In the genomic region with DNA sequence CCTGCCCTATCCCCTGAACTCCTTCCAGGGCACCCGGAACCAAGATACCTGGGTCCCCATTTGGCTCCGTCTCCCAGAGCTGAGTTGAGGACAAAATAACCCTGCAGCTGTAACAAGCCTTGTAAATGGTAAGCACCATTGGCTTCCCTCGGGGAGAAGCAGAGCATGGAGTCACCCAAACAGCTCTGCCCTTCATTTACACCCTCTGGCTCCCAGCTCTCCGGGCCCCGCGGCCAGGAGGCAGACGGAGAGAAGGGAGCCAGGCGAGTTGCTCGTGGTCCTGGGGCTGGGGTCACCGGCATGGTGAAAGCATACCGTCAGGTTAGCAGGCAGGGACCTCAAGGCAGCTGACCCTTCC, we compare ENCODE assay signal across 1 cellular context.
TF ChIP-seq lines count a peak whose summit lies in the region.

No MANE protein-coding gene starts in this region.

TF ChIP-seq in H1, 55 proteins besides CTCF, POLR2A, EP300 and RAD21:
- no peak for TF ChIP-seq TBP (IDR thresholded peaks at IDR 0.05; ENCODE audit: low read depth, low read length)
- no peak for TF ChIP-seq ASH2L (IDR thresholded peaks at IDR 0.05; ENCODE audit: low read length)
- TF ChIP-seq SP1 (IDR thresholded peaks at IDR 0.05; ENCODE audit: low read depth, low read length), result no peak
- no peak for TF ChIP-seq SIN3A (conservative IDR thresholded peaks at IDR 0.05 in 1 of 2, IDR thresholded peaks at IDR 0.05 in 1 of 2; ENCODE audit: low read depth in 1 of 2, low read length in 2 of 2)
- peak; percentile 20 for TF ChIP-seq KDM4A (IDR thresholded peaks at IDR 0.05; ENCODE audit: low read depth, low read length, severe bottlenecking)
